11 cellular contexts compared by ENCODE assay signal in the genomic region with DNA sequence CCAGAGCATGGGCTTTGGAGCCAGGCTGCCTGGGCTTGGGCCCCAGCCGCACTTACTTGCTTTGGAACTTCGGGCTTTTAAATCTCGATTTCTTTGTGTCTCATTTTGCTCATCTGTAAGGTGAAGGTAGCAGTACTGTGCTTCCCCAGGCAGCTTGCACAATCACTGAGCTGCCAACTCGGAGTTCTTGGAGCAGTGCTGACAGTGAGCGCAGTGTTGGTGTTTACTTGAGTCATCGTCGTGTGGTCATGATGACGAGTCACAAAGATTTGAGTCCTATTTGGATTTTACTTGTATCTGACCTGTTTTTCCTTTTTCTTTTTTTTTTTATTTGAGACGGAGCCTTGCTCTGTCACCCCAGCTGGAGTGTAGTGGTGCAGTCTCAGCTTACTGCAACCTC. TPM values are rescaled to one million over a fixed set of nuclear protein-coding genes. Genes with fewer than 3 reads are reported as not detected.
A peak's percentile ranks its signal among the peaks of the same experiment; 100 is the strongest.
DNase-seq lines count a peak whose midpoint lies in the region; TF ChIP-seq lines count a peak whose summit lies in the region.
"Had no signal": no experiment of that assay in that cellular context is flagged by ENCODE, and none has a peak within 500 bp of the region (broad histone marks: within the 10 kb centered on the region; RNA-seq: fewer than 3 reads in every experiment).

No MANE protein-coding gene starts in this region.

- H3K27me3 ChIP-seq in SJSA1 (replicated peaks): no peaks in the 10 kb centered on the region

- no peak overlapping the region for H3K4me3 Mint-ChIP-seq in activated CD4-positive, alpha-beta memory T cell treated with anti-CD3 and anti-CD28 coated beads for 36 hours
- H3K4me3 Mint-ChIP-seq: effector memory CD8-positive, alpha-beta T cell had no signal

- intact Hi-C loops in activated CD4-positive, alpha-beta memory T cell treated with anti-CD3 and anti-CD28 coated beads for 36 hours (cut with micrococcal nuclease): no loop called here

- peaks cover 9% of the 10 kb centered on the region for H3K4me1 ChIP-seq in SJSA1 (replicated peaks)

- peak overlapping the region; percentile 44; the same call in 1 of the 2 replicates for H3K27ac ChIP-seq in SJSA1

- no peak overlapping the region for H3K27ac Mint-ChIP-seq in activated CD4-positive, alpha-beta memory T cell treated with anti-CD3 and anti-CD28 coated beads for 36 hours

- DNase-seq in A172 (ENCODE audit: low spot score): peak; percentile 76
- peak; percentile 94 for DNase-seq in H4 (ENCODE audit: low spot score)
- DNase-seq in SJSA1 (ENCODE audit: low read depth in 1 of 2, low spot score in 2 of 2): peak; percentile 45 to 72
- peak; percentile 87 for DNase-seq in fibroblast of pulmonary artery (ENCODE audit: low read depth)
- no peak for DNase-seq in DMS 273 treated with DMSO at 0.1 percent for 48 hours (lab: John Stamatoyannopoulos, UW)
- DNase-seq in NCI-H2081 treated with DMSO at 0.1 percent for 48 hours (lab: John Stamatoyannopoulos, UW): no peak
- DNase-seq in activated CD4-positive, alpha-beta memory T cell treated with anti-CD3 and anti-CD28 coated beads for 36 hours: no peak
- DNase-seq in effector CD8-positive, alpha-beta T cell (lab: John Stamatoyannopoulos, UW): no peak
- DNase-seq: AML-193; effector memory CD8-positive, alpha-beta T cell; NCI-H2107 had no signal

- peaks cover 80% of the 10 kb centered on the region for H3K36me3 ChIP-seq in SJSA1

- H3K27me3 Mint-ChIP-seq in activated CD4-positive, alpha-beta memory T cell treated with anti-CD3 and anti-CD28 coated beads for 36 hours: no peaks in the 10 kb centered on the region
- H3K27me3 Mint-ChIP-seq: effector memory CD8-positive, alpha-beta T cell had no signal

- POLR2A ChIA-PET in activated CD4-positive, alpha-beta memory T cell treated with anti-CD3 and anti-CD28 coated beads for 36 hours (lab: Charles Lee): no interaction called here

- H3K36me3 Mint-ChIP-seq in activated CD4-positive, alpha-beta memory T cell treated with anti-CD3 and anti-CD28 coated beads for 36 hours: peaks cover 45% of the 10 kb centered on the region

- no peaks in the 10 kb centered on the region for H3K9me3 ChIP-seq in SJSA1 (replicated peaks)

- CTCF ChIA-PET in activated CD4-positive, alpha-beta memory T cell treated with anti-CD3 and anti-CD28 coated beads for 36 hours (lab: Charles Lee): no interaction called here

- H3K9me3 Mint-ChIP-seq in activated CD4-positive, alpha-beta memory T cell treated with anti-CD3 and anti-CD28 coated beads for 36 hours: no peaks in the 10 kb centered on the region
- H3K9me3 Mint-ChIP-seq: effector memory CD8-positive, alpha-beta T cell had no signal

- H3K4me1 Mint-ChIP-seq in activated CD4-positive, alpha-beta memory T cell treated with anti-CD3 and anti-CD28 coated beads for 36 hours (ENCODE audit: low read depth): no peaks in the 10 kb centered on the region

- H3K4me3 ChIP-seq in SJSA1 (no peak overlapping the region), fibroblast of pulmonary artery (replicated peaks; ENCODE audit: low read depth, low read length) (no peak overlapping the region)

- no peak for TF ChIP-seq CTCF in fibroblast of pulmonary artery (IDR thresholded peaks at IDR 0.05; ENCODE audit: low read length, missing control alignments)

RNA-seq across cellular contexts. Expression of gene ATF1, which starts 31.3 kb away (rescaled TPM):
- 24.3 and 24.8 TPM in 2 replicates for total RNA-seq in A172 (2014; rRNA removed; shearing (Covaris generic))
- 21.2 and 33.1 TPM in 2 replicates for total RNA-seq in H4 (2014; rRNA removed; shearing (Covaris generic))
- total RNA-seq in SJSA1 (2014; rRNA removed; shearing (Covaris generic)): 36.9 and 38.1 TPM in 2 replicates
- 10 to 100 TPM; 50.1 to 50.5 TPM for total RNA-seq in activated CD4-positive, alpha-beta memory T cell treated with anti-CD3 and anti-CD28 coated beads for 36 hours

Comparison
In these comparisons a context has a peak if more than half of its experiments do, and no peak if none do; other contexts are left out.
1. DNase-seq: peak in A172 (single experiment), H4 (single experiment), SJSA1 (2 of 2) and fibroblast of pulmonary artery (single experiment); none in DMS 273 treated with DMSO at 0.1 percent for 48 hours (single experiment), NCI-H2081 treated with DMSO at 0.1 percent for 48 hours (single experiment), activated CD4-positive, alpha-beta memory T cell treated with anti-CD3 and anti-CD28 coated beads for 36 hours (single experiment) and effector CD8-positive, alpha-beta T cell (single experiment).